In the genomic region with DNA sequence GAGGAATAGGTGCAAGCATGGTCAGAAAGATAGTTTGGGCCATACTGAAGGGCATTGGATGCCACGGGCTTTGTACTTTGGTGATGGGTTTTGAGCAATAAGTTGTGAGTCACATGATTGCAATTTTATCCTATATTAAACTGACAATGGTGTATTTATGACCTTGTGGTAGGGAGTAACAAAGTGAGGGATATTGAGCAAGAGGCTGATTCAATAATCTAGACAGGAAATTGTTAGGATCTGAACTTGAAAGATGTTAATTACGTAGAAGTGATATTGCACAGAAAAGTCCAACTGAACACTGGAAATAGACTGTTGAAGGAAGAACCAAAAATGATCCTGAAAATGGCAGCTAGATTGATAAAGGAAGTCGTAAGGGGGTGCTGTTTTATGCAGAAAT, we compare ENCODE assay signal across 16 cellular contexts. TPM values are rescaled to one million over a fixed set of nuclear protein-coding genes. Genes with fewer than 3 reads are reported as not detected.
DNase-seq lines count a peak whose midpoint lies in the region; ATAC-seq and TF ChIP-seq lines count a peak whose summit lies in the region.
"Had no signal": no experiment of that assay in that cellular context is flagged by ENCODE, and none has a peak within 500 bp of the region (broad histone marks: within the 10 kb centered on the region; RNA-seq: fewer than 3 reads in every experiment).

No MANE protein-coding gene starts in this region.

- TF ChIP-seq EP300 in gastroesophageal sphincter (IDR thresholded peaks at IDR 0.05) = no peak

- no peak overlapping the region for H3K4me3 Mint-ChIP-seq in activated CD4-positive, alpha-beta memory T cell treated with anti-CD3 and anti-CD28 coated beads for 36 hours
- H3K4me3 Mint-ChIP-seq: brain; naive thymus-derived CD4-positive, alpha-beta T cell had no signal

- peaks cover 16% of the 10 kb centered on the region for H3K4me1 ChIP-seq in A673 (ENCODE audit: insufficient read depth, low read length, poor library complexity, severe bottlenecking)
- H3K4me1 ChIP-seq in hepatocyte (ENCODE audit: insufficient read depth) = no peaks in the 10 kb centered on the region
- no peaks in the 10 kb centered on the region for H3K4me1 ChIP-seq in gastroesophageal sphincter
- H3K4me1 ChIP-seq: transverse colon had no signal

- H3K4me1 Mint-ChIP-seq in activated CD4-positive, alpha-beta memory T cell treated with anti-CD3 and anti-CD28 coated beads for 36 hours (ENCODE audit: low read depth) = no peaks in the 10 kb centered on the region
- H3K4me1 Mint-ChIP-seq: brain; naive thymus-derived CD4-positive, alpha-beta T cell had no signal

- H3K4me3 ChIP-seq in A673 (ENCODE audit: low read depth, low read length, poor library complexity, severe bottlenecking) = no peak overlapping the region
- no peak overlapping the region for H3K4me3 ChIP-seq in hepatocyte
- H3K4me3 ChIP-seq in gastroesophageal sphincter = no peak overlapping the region
- H3K4me3 ChIP-seq: skin epidermis, transverse colon had no signal

- no peaks in the 10 kb centered on the region for H3K9me3 ChIP-seq in A673 (ENCODE audit: low read depth, low read length, poor library complexity, severe bottlenecking)
- no peaks in the 10 kb centered on the region for H3K9me3 ChIP-seq in hepatocyte (ENCODE audit: low read depth)
- no peaks in the 10 kb centered on the region for H3K9me3 ChIP-seq in gastroesophageal sphincter
- H3K9me3 ChIP-seq: transverse colon had no signal

- CTCF ChIA-PET in A673 (lab: Charles Lee) = interaction anchor here (0.6 kb wide), 1 partner anchor 333 kb away, joined by 4 read pairs; no protein-coding TSS in a partner anchor
- CTCF ChIA-PET in activated CD4-positive, alpha-beta memory T cell treated with anti-CD3 and anti-CD28 coated beads for 36 hours (lab: Charles Lee) = no interaction called here

- intact Hi-C loops in A673 (cut with micrococcal nuclease; ENCODE audit: unreplicated experiment) = no loop called here
- intact Hi-C loops in activated CD4-positive, alpha-beta memory T cell treated with anti-CD3 and anti-CD28 coated beads for 36 hours (cut with micrococcal nuclease) = no loop called here

- no peaks in the 10 kb centered on the region for H3K27me3 ChIP-seq in A673 (replicated peaks; ENCODE audit: insufficient read depth, low read depth, low read length, poor library complexity)
- H3K27me3 ChIP-seq in hepatocyte = no peaks in the 10 kb centered on the region
- H3K27me3 ChIP-seq in gastroesophageal sphincter = no peaks in the 10 kb centered on the region
- H3K27me3 ChIP-seq: transverse colon had no signal

- H3K9me3 Mint-ChIP-seq in activated CD4-positive, alpha-beta memory T cell treated with anti-CD3 and anti-CD28 coated beads for 36 hours = peaks cover 11% of the 10 kb centered on the region

- H3K4me2 ChIP-seq in hepatocyte = no peak overlapping the region
- H3K4me2 ChIP-seq: KMS-11 had no signal

- no peaks in the 10 kb centered on the region for H3K36me3 ChIP-seq in A673 (ENCODE audit: insufficient read depth, low read length, poor library complexity, severe bottlenecking)
- H3K36me3 ChIP-seq in hepatocyte (replicated peaks; ENCODE audit: insufficient read depth, low read depth) = no peaks in the 10 kb centered on the region
- H3K36me3 ChIP-seq in gastroesophageal sphincter = no peaks in the 10 kb centered on the region
- H3K36me3 ChIP-seq: transverse colon had no signal

- H3K79me2 ChIP-seq in hepatocyte = no peaks in the 10 kb centered on the region

- no peak overlapping the region for H2AFZ ChIP-seq in hepatocyte

- BruUV-seq in A673 (replicated peaks; lab: Mats Ljungman, UMichigan) = no TSS peak

- H4K20me1 ChIP-seq in hepatocyte (ENCODE audit: insufficient read depth, poor library complexity, severe bottlenecking) = no peaks in the 10 kb centered on the region

- no peak for TF ChIP-seq POLR2A in gastroesophageal sphincter (IDR thresholded peaks at IDR 0.05)

- H3K27ac ChIP-seq in A673 (ENCODE audit: low read depth, low read length, poor library complexity, severe bottlenecking) = peak overlapping the region; percentile 39
- H3K27ac ChIP-seq in hepatocyte = no peak overlapping the region
- no peak overlapping the region for H3K27ac ChIP-seq in gastroesophageal sphincter
- H3K27ac ChIP-seq: KMS-11, transverse colon had no signal

- ATAC-seq in gastroesophageal sphincter = no peak
- ATAC-seq: naive thymus-derived CD4-positive, alpha-beta T cell had no signal

- POLR2A ChIA-PET in A673 (lab: Charles Lee; ENCODE audit: low non-redundant PET) = no interaction called here
- POLR2A ChIA-PET in activated CD4-positive, alpha-beta memory T cell treated with anti-CD3 and anti-CD28 coated beads for 36 hours (lab: Charles Lee) = no interaction called here

- H3K27me3 Mint-ChIP-seq in activated CD4-positive, alpha-beta memory T cell treated with anti-CD3 and anti-CD28 coated beads for 36 hours = no peaks in the 10 kb centered on the region
- H3K27me3 Mint-ChIP-seq: brain; naive thymus-derived CD4-positive, alpha-beta T cell had no signal

- TF ChIP-seq CTCF in A673 (conservative IDR thresholded peaks at IDR 0.05; ENCODE audit: low read depth, low read length) (peak; percentile 42), hepatocyte (IDR thresholded peaks at IDR 0.05; ENCODE audit: poor library complexity) (no peak), gastroesophageal sphincter (IDR thresholded peaks at IDR 0.05) (no peak)

- no peaks in the 10 kb centered on the region for H3K36me3 Mint-ChIP-seq in activated CD4-positive, alpha-beta memory T cell treated with anti-CD3 and anti-CD28 coated beads for 36 hours
- H3K36me3 Mint-ChIP-seq: brain had no signal

- DNase-seq in A673 (ENCODE audit: low spot score) (peak; percentile 91), HPDE6-E6E7 (ENCODE audit: extremely low spot score) (peak; percentile 23), SIG-M5 (lab: John Stamatoyannopoulos, UW) (peak; percentile 60), fibroblast of gingiva (ENCODE audit: low read depth) (peak; percentile 60), kidney tubule cell (ENCODE audit: low spot score) (no peak), hepatocyte (ENCODE audit: low spot score) (no peak)
- no peak for DNase-seq in activated CD4-positive, alpha-beta memory T cell treated with anti-CD3 and anti-CD28 coated beads for 36 hours
- DNase-seq: activated CD4-positive, alpha-beta T cell treated with anti-CD3 and anti-CD28 coated beads for 1 hour; naive thymus-derived CD4-positive, alpha-beta T cell; NCI-H446 treated with DMSO at 0.1 percent for 48 hours; SHP77; transverse colon had no signal

- H3K9me2 ChIP-seq in hepatocyte (replicated peaks; ENCODE audit: insufficient read depth) = no peaks in the 10 kb centered on the region

- WGBS in hepatocyte (ENCODE audit: low lambda C conversion rate, missing lambda C conversion rate) = 81% methylated on average over 3 of the region's 3 CpGs
- WGBS in gastroesophageal sphincter (ENCODE audit: low coverage in 1 of 2), 2 donors = 74 to 84% methylated on average over 3 of the region's 3 CpGs

- no peak overlapping the region for H3K27ac Mint-ChIP-seq in activated CD4-positive, alpha-beta memory T cell treated with anti-CD3 and anti-CD28 coated beads for 36 hours
- H3K27ac Mint-ChIP-seq: naive thymus-derived CD4-positive, alpha-beta T cell had no signal

RNA-seq across cellular contexts. Expression of gene TCF4, which starts 46.6 kb away (rescaled TPM):
- total RNA-seq in A673 (2021) (143 and 147 TPM in 2 replicates), hepatocyte (57.8 and 65.2 TPM in 2 replicates), gastroesophageal sphincter (10 to 100 TPM; 64.1 to 87.6 (median 76.2) TPM)
- polyA plus RNA-seq in hepatocyte = 40.5 and 42.4 TPM in 2 replicates
- total RNA-seq in activated CD4-positive, alpha-beta memory T cell treated with anti-CD3 and anti-CD28 coated beads for 36 hours = not detected

Comparison
In these comparisons a context has a peak if more than half of its experiments do, and no peak if none do; other contexts are left out.
1. DNase-seq: peak in A673 (single experiment), HPDE6-E6E7 (single experiment), SIG-M5 (single experiment) and fibroblast of gingiva (single experiment); none in kidney tubule cell (single experiment), hepatocyte (single experiment) and activated CD4-positive, alpha-beta memory T cell treated with anti-CD3 and anti-CD28 coated beads for 36 hours (single experiment).
2. RNA of gene TCF4, which starts 46.6 kb away (total RNA-seq): 143 to 147 TPM in A673, 64.1 to 87.6 TPM in gastroesophageal sphincter and 57.8 to 65.2 TPM in hepatocyte; not detected in activated CD4-positive, alpha-beta memory T cell treated with anti-CD3 and anti-CD28 coated beads for 36 hours; every median in the first group is over 10 times any median in the second.